15 cellular contexts compared by ENCODE assay signal in genomic region chr12:123928274-123928865, GRCh38. TPM values are rescaled to one million over a fixed set of nuclear protein-coding genes. Genes with fewer than 3 reads are reported as not detected.
DNase-seq lines count a peak whose midpoint lies in the region; ATAC-seq, FAIRE-seq and TF ChIP-seq lines count a peak whose summit lies in the region.
"Had no signal": no experiment of that assay in that cellular context is flagged by ENCODE, and none has a peak within 500 bp of the region (broad histone marks: within the 10 kb centered on the region; RNA-seq: fewer than 3 reads in every experiment).

No MANE protein-coding gene starts in this region.

- H3K9me1 ChIP-seq in K562 (ENCODE audit: control insufficient read depth, insufficient read depth, low read length) = no peaks in the 10 kb centered on the region

- no peak overlapping the region for H3K18ac ChIP-seq in H9 (ENCODE audit: insufficient read length, low read depth, low read length)

- intact Hi-C loops in K562 (cut with micrococcal nuclease) = loop anchor here (5.0 kb wide), 1 partner anchor 126 kb away; no protein-coding TSS in a partner anchor
- intact Hi-C loops in lower leg skin (cut with DNase I; ENCODE audit: low total_unique reads) = no loop called here

- H3K27ac ChIP-seq in H9 (ENCODE audit: insufficient read length, low read depth, low read length) (no peak overlapping the region), K562 (ENCODE audit: extremely low read depth, low read depth, low read length) (no peak overlapping the region)
- H3K27ac ChIP-seq: brain microvascular endothelial cell, ovary had no signal

- no peaks in the 10 kb centered on the region for H3K4me1 Mint-ChIP-seq in H9

- H2AFZ ChIP-seq in H9 (ENCODE audit: low read length) (no peak overlapping the region), K562 (ENCODE audit: low read depth, low read length) (no peak overlapping the region)

- no peak overlapping the region for H2BK12ac ChIP-seq in H9 (ENCODE audit: insufficient read length, low read depth, low read length)

- peaks cover 94% of the 10 kb centered on the region for H3K27me3 Mint-ChIP-seq in H9 (ENCODE audit: low read depth)

- H3K27me3 ChIP-seq in H9 (ENCODE audit: insufficient read depth, low read length) (no peaks in the 10 kb centered on the region; the same call in 1 of the 2 replicates), K562 (ENCODE audit: control insufficient read depth in 2 of 2, insufficient read depth in 2 of 2, low read length in 2 of 2) (peaks cover 53 to 90% of the 10 kb centered on the region in 2 experiments)
- H3K27me3 ChIP-seq: brain microvascular endothelial cell, ovary had no signal

- H3K79me2 ChIP-seq in H9 (ENCODE audit: insufficient read depth, low read length) = no peaks in the 10 kb centered on the region
- H3K79me2 ChIP-seq in K562 (ENCODE audit: control insufficient read depth, insufficient read depth, low read length) = no peaks in the 10 kb centered on the region

- CTCF ChIA-PET in K562 (lab: Yijun Ruan, JAX; ENCODE audit: low intra/inter-chr PET ratio) = no interaction called here

- H4K5ac ChIP-seq in H9 (ENCODE audit: insufficient read length, low read depth, low read length) = no peak overlapping the region

- H3K4me1 ChIP-seq in H9 (ENCODE audit: insufficient read depth, low read length) = no peaks in the 10 kb centered on the region
- peaks cover 0 to 4% of the 10 kb centered on the region in 2 experiments; a peak in 2 of 5 replicates for H3K4me1 ChIP-seq in K562 (replicated peaks in 1 of 2; ENCODE audit: control insufficient read depth in 2 of 2, insufficient read depth in 2 of 2, low read length in 2 of 2)

- ATAC-seq in K562 (peak; percentile 85), GM19035 (IDR thresholded peaks at IDR 0.05; ENCODE audit: unreplicated experiment) (no peak), HG02885 (IDR thresholded peaks at IDR 0.05; ENCODE audit: poor library complexity, unreplicated experiment) (no peak)
- ATAC-seq: left cardiac atrium had no signal

- no peak overlapping the region for H3K4me3 ChIP-seq in K562
- H3K4me3 ChIP-seq in lower leg skin (ENCODE audit: low read depth, poor library complexity, severe bottlenecking) = no peak overlapping the region
- H3K4me3 ChIP-seq: ovary had no signal

- H3K4me2 ChIP-seq in H9 (ENCODE audit: insufficient read depth, insufficient read length, low read length) (no peak overlapping the region), K562 (ENCODE audit: insufficient read depth, low read length) (no peak overlapping the region)

- H3K9me3 ChIP-seq in H9 (ENCODE audit: control insufficient read depth, low read depth, low read length) (no peaks in the 10 kb centered on the region), K562 (replicated peaks; ENCODE audit: control insufficient read depth, insufficient read depth, low read depth, low read length) (no peaks in the 10 kb centered on the region)
- H3K9me3 ChIP-seq: ovary had no signal

- H4K20me1 ChIP-seq in H9 (ENCODE audit: control insufficient read depth, insufficient read depth, insufficient read length) = no peaks in the 10 kb centered on the region
- H4K20me1 ChIP-seq in K562 (replicated peaks; ENCODE audit: control insufficient read depth, insufficient read depth, low read length) = 0 out of 2 replicates have a peak, but pooled peaks cover 3% of the 10 kb centered on the region

- peak; percentile 29 to 53 for TF ChIP-seq RAD21 in K562 (CRISPR knock-in tag; conservative IDR thresholded peaks at IDR 0.05 in 1 of 2, IDR thresholded peaks at IDR 0.05 in 1 of 2)

- TF ChIP-seq EP300 in K562 (IDR thresholded peaks at IDR 0.05; ENCODE audit: low read length) = no peak

- H3K36me3 ChIP-seq in K562 (ENCODE audit: control insufficient read depth, insufficient read depth, low read length) = no peaks in the 10 kb centered on the region
- H3K36me3 ChIP-seq: brain microvascular endothelial cell, ovary had no signal

- H4K8ac ChIP-seq in H9 (replicated peaks; ENCODE audit: insufficient read length, low read depth, low read length) = no peak overlapping the region

- no peaks in the 10 kb centered on the region for H3K9me3 Mint-ChIP-seq in H9
- H3K9me3 Mint-ChIP-seq: T-helper 2 cell treated with Interferon-gamma antibody and Interleukin-4, amounts not matched to agents 5 μg/mL and 100 μg/mL, for 36 hours had no signal

- TF ChIP-seq POLR2A in K562 (conservative IDR thresholded peaks at IDR 0.05) (no peak), lower leg skin (IDR thresholded peaks at IDR 0.05) (no peak)

- no peak overlapping the region for H2BK5ac ChIP-seq in H9 (ENCODE audit: insufficient read length, low read length)

- no peak overlapping the region for H2BK20ac ChIP-seq in H9 (ENCODE audit: low read depth, low read length, poor library complexity, severe bottlenecking)

- H2BK15ac ChIP-seq in H9 (ENCODE audit: low read depth, low read length) = no peak overlapping the region

- H3T11ph ChIP-seq in H9 (ENCODE audit: low read length) = no peak overlapping the region

- no peak overlapping the region for H3K9ac ChIP-seq in H9 (ENCODE audit: extremely low read depth, insufficient read length, low read length)
- H3K9ac ChIP-seq in K562 (ENCODE audit: insufficient read depth in 1 of 2, low read depth in 2 of 2, low read length in 2 of 2) = no peak overlapping the region; a peak in 1 of 4 replicates

- no peak overlapping the region for H3K23ac ChIP-seq in H9 (ENCODE audit: insufficient read length, low read depth, low read length)

- FAIRE-seq in K562 (lab: Jason Lieb, UNC) = no peak
- FAIRE-seq: GM12892 had no signal

- no peaks in the 10 kb centered on the region for H3K36me3 Mint-ChIP-seq in H9 (ENCODE audit: insufficient read depth in 1 of 3, low read depth in 3 of 3)

- no TSS peak for BruUV-seq in K562 (replicated peaks; lab: Mats Ljungman, UMichigan)

- no CpG with 5 or more reads among the region's 15 CpGs for WGBS in H9 (ENCODE audit: extremely low coverage, insufficient read length, low lambda C conversion rate)
- 10% methylated on average over 15 of the region's 15 CpGs for WGBS in K562 (ENCODE audit: insufficient coverage, low coverage, missing lambda C conversion rate)
- 83% methylated on average over 13 to 14 of the region's 15 CpGs for WGBS in lower leg skin, 2 donors

- 0 out of 5 replicates have a peak overlapping the region, but pooled peaks of 1 of the 2 experiments have one; percentile 11 for H3K4me3 Mint-ChIP-seq in H9
- H3K4me3 Mint-ChIP-seq: T-helper 2 cell treated with Interferon-gamma antibody and Interleukin-4, amounts not matched to agents 5 μg/mL and 100 μg/mL, for 36 hours had no signal

- H3K27ac Mint-ChIP-seq in H9 = no peak overlapping the region
- H3K27ac Mint-ChIP-seq: T-helper 2 cell treated with Interferon-gamma antibody and Interleukin-4, amounts not matched to agents 5 μg/mL and 100 μg/mL, for 36 hours had no signal

- no peak overlapping the region for H4K91ac ChIP-seq in H9 (ENCODE audit: insufficient read length, low read depth, low read length)

- POLR2A ChIA-PET in K562 (lab: Yijun Ruan, JAX) = interaction anchor here (0.6 to 1.1 kb wide), 3 partner anchors 10 to 60 kb away, joined by 3 read pairs; no protein-coding TSS in a partner anchor

- H2BK120ac ChIP-seq in H9 (ENCODE audit: low read depth, low read length, poor library complexity, severe bottlenecking) = no peak overlapping the region

- H3K4ac ChIP-seq in H9 (ENCODE audit: low read depth, low read length) = no peak overlapping the region

- DNase-seq in COR-L47 (lab: John Stamatoyannopoulos, UW) (peak; percentile 8), H9 (no peak), NCI-H510A treated with DMSO at 0.1 percent for 48 hours (lab: John Stamatoyannopoulos, UW) (peak; percentile 66), K562 (ENCODE audit: extremely low read depth in 1 of 4, low spot score in 3 of 4) (peak in 3 of 4 experiments; percentile 28 to 46 (median 28)), lower leg skin (ENCODE audit: low spot score in 2 of 2) (no peak)
- DNase-seq: activated CD4-positive, alpha-beta T cell treated with anti-CD3 and anti-CD28 coated beads for 48 hours; activated naive CD4-positive, alpha-beta T cell treated with anti-CD3 and anti-CD28 coated beads, Interleukin-2, amount 50 U/mL, for 16 hours; brain microvascular endothelial cell; left cardiac atrium; ovary; stimulated activated naive CD4-positive, alpha-beta T cell had no signal

- no peaks in the 10 kb centered on the region for H3K23me2 ChIP-seq in H9 (ENCODE audit: insufficient read length, low read depth, low read length, poor library complexity, severe bottlenecking)

- H3K14ac ChIP-seq in H9 (ENCODE audit: insufficient read depth, low read length) = no peak overlapping the region; the same call in 1 of the 2 replicates

- H2AK5ac ChIP-seq in H9 (ENCODE audit: insufficient read length, low read length) = no peak overlapping the region

- TF ChIP-seq CTCF in H9 (conservative IDR thresholded peaks at IDR 0.05) = peak; percentile 21; the same call in 1 of the 3 replicates
- TF ChIP-seq CTCF in K562 (IDR thresholded peaks at IDR 0.05 in 2 of 3, conservative IDR thresholded peaks at IDR 0.05 in 1 of 3; ENCODE audit: insufficient read depth in 2 of 3, low read depth in 1 of 3, low read length in 3 of 3) = peak; percentile 32 to 47 (median 41); a peak in 4 of 6 replicates
- TF ChIP-seq CTCF in lower leg skin (IDR thresholded peaks at IDR 0.05) = no peak

- no peaks in the 10 kb centered on the region for H3K79me1 ChIP-seq in H9 (ENCODE audit: insufficient read depth, low read depth, low read length, poor library complexity, severe bottlenecking)

- H3K56ac ChIP-seq in H9 (ENCODE audit: insufficient read length, low read depth, low read length) = no peak overlapping the region

- in situ Hi-C loops in K562 (cut with MboI) = no loop called here

RNA-seq across cellular contexts. Expression of gene CCDC92, which starts 44.3 kb away (rescaled TPM):
- total RNA-seq in H9 (2021) = 1.0 and 1.3 TPM in 2 replicates
- total RNA-seq in K562 (2011; cell fraction: chromatin; rRNA removed; ENCODE audit: low replicate concordance) = 5.4 and 7.1 TPM in 2 replicates
- total RNA-seq in K562 (2011; cell fraction: nucleolus; rRNA removed) = 4.5 and 5.0 TPM in 2 replicates
- 4.6 and 7.2 TPM in 2 replicates for total RNA-seq in K562 (2011; cell fraction: nucleoplasm; rRNA removed)
- total RNA-seq in K562 (2014; rRNA removed) = 1.4 TPM in 2 replicates
- total RNA-seq in K562 (2014; rRNA removed; fragmentation: Illumina TruSeq; extraction: Trizol) = 1.3 and 1.7 TPM in 2 replicates
- 1.5 and 2.1 TPM in 2 replicates for total RNA-seq in K562 (2015; rRNA removed; fragmentation: Illumina TruSeq; extraction: Trizol)
- total RNA-seq in K562 (2021) = 4.0 and 5.9 TPM in 2 replicates
- 2.6 and 6.8 TPM in 2 replicates for polyA plus RNA-seq in K562 (2011; rRNA removed)
- polyA plus RNA-seq in K562 (2011; cell fraction: cytosol; rRNA removed) = 2.4 and 6.8 TPM in 2 replicates
- polyA plus RNA-seq in K562 (2011; cell fraction: nucleus; rRNA removed) = 6.6 and 11.3 TPM in 2 replicates
- 4.0 and 11.0 TPM in 2 replicates for polyA plus RNA-seq in K562 (2012)
- 2.6 and 3.6 TPM in 2 replicates for polyA plus RNA-seq in K562 (2014; fragmentation: Illumina TruSeq; extraction: Trizol)
- polyA plus RNA-seq in K562 (2014; fragmentation: Nextera tagmentation; extraction: Ambion mirVana) = under 1 TPM; 0.27 to 0.30 TPM
- 3.1 and 3.4 TPM in 2 replicates for polyA plus RNA-seq in K562 (2014; rRNA removed)
- 2.2 and 3.6 TPM in 2 replicates for polyA minus RNA-seq in K562 (2011; rRNA and poly(A)+ RNA removed)
- polyA minus RNA-seq in K562 (2011; cell fraction: cytosol; rRNA and poly(A)+ RNA removed) = 2.2 and 5.6 TPM in 2 replicates
- 3.8 and 8.9 TPM in 2 replicates for polyA minus RNA-seq in K562 (2011; cell fraction: nucleus; rRNA and poly(A)+ RNA removed)
- 10 to 100 TPM in 2 of 4 donors, 1 to 10 TPM in 2; 6.7 to 11.9 (median 10.1) TPM for total RNA-seq in lower leg skin

RNA-seq across cellular contexts. Expression of gene ZNF664, which starts 44.6 kb away (rescaled TPM):
- 29.5 and 31.7 TPM in 2 replicates for total RNA-seq in H9 (2021)
- 30.4 and 40.8 TPM in 2 replicates for total RNA-seq in K562 (2011; cell fraction: chromatin; rRNA removed; ENCODE audit: low replicate concordance)
- total RNA-seq in K562 (2011; cell fraction: nucleolus; rRNA removed) = 22.5 and 24.2 TPM in 2 replicates
- total RNA-seq in K562 (2011; cell fraction: nucleoplasm; rRNA removed) = 37.6 and 62.4 TPM in 2 replicates
- 31.1 and 34.5 TPM in 2 replicates for total RNA-seq in K562 (2014; rRNA removed)
- total RNA-seq in K562 (2014; rRNA removed; fragmentation: Illumina TruSeq; extraction: Trizol) = 69.9 and 73.6 TPM in 2 replicates
- 59.6 and 63.6 TPM in 2 replicates for total RNA-seq in K562 (2015; rRNA removed; fragmentation: Illumina TruSeq; extraction: Trizol)
- total RNA-seq in K562 (2021) = 75.5 and 82.5 TPM in 2 replicates
- polyA plus RNA-seq in K562 (2011; rRNA removed) = 64.8 and 90.3 TPM in 2 replicates
- 29.8 and 49.5 TPM in 2 replicates for polyA plus RNA-seq in K562 (2011; cell fraction: cytosol; rRNA removed)
- polyA plus RNA-seq in K562 (2011; cell fraction: nucleus; rRNA removed) = 44.5 and 52.5 TPM in 2 replicates
- 48.0 and 52.7 TPM in 2 replicates for polyA plus RNA-seq in K562 (2012)
- polyA plus RNA-seq in K562 (2014; fragmentation: Illumina TruSeq; extraction: Trizol) = 78.3 and 101 TPM in 2 replicates
- 1 to 10 TPM; 3.3 to 6.3 TPM for polyA plus RNA-seq in K562 (2014; fragmentation: Nextera tagmentation; extraction: Ambion mirVana)
- 59.1 and 59.4 TPM in 2 replicates for polyA plus RNA-seq in K562 (2014; rRNA removed)
- 46.6 and 47.8 TPM in 2 replicates for polyA minus RNA-seq in K562 (2011; rRNA and poly(A)+ RNA removed)
- 26.5 and 29.5 TPM in 2 replicates for polyA minus RNA-seq in K562 (2011; cell fraction: cytosol; rRNA and poly(A)+ RNA removed)
- polyA minus RNA-seq in K562 (2011; cell fraction: nucleus; rRNA and poly(A)+ RNA removed) = 28.0 and 52.0 TPM in 2 replicates
- total RNA-seq in lower leg skin = 10 to 100 TPM; 16.3 to 41.5 (median 25.7) TPM

Comparison
In these comparisons a context has a peak if more than half of its experiments do, and no peak if none do; other contexts are left out.
1. DNase-seq: peak in COR-L47 (single experiment), NCI-H510A treated with DMSO at 0.1 percent for 48 hours (single experiment) and K562 (3 of 4); none in H9 (single experiment) and lower leg skin (0 of 2).
2. CTCF ChIP-seq: peak in H9 (single experiment) and K562 (3 of 3); none in lower leg skin (0 of 3).